ENCODE assay signal across 1 cellular context in the genomic region with DNA sequence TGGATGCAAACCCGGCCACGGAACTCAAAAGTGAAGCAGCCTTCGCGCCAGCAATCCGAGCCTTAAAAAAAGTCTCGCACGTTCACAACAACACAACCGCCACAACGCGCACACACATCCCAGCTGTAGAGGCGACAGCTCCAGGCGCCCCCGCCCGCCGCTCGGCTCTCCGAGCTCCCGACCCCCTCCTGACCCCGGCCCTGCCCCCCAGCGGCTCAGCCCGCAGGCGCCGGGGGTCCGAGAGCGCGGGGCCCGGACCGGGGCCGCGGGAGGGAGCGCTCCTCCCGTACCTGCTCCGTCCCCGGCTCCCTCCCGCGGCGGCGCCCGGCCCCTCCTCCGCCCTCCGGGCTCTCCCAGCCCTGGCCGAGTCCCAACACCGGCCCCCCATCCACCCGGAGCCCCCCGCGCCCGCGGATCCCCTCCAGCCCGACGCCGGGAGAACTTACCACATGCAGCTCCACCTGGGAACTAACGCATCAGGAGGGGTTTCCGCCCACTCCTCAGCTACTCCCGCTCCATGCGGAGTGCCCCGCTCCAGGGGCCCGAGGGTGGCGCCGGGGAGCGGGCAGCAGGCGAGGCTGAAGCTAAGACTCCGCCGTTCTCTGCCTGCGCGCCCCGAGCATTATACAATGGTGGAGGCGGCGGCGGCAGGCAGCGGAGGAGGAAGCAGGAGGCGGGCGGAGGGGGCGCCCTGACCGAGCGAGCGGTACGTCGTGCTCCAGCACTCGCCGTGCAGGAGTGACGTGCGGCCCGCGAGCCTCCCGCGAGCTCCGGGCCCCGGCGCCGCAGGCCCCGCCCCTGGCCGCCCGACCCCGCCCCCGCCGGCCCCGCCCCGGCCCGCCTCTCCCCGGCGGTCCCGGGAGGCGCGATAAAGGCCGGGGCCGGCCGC.
TF ChIP-seq lines count a peak whose summit lies in the region.

A gene with protein sequence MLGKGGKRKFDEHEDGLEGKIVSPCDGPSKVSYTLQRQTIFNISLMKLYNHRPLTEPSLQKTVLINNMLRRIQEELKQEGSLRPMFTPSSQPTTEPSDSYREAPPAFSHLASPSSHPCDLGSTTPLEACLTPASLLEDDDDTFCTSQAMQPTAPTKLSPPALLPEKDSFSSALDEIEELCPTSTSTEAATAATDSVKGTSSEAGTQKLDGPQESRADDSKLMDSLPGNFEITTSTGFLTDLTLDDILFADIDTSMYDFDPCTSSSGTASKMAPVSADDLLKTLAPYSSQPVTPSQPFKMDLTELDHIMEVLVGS (minus strand): TSS at position 740 of the 889 bp plus-strand sequence. CDS start 17,042 bp downstream, outside the sequence.

TF ChIP-seq in HepG2, 621 proteins besides CTCF, POLR2A, EP300 and RAD21 (continued from another document):
- TF ChIP-seq, protein P1, sequence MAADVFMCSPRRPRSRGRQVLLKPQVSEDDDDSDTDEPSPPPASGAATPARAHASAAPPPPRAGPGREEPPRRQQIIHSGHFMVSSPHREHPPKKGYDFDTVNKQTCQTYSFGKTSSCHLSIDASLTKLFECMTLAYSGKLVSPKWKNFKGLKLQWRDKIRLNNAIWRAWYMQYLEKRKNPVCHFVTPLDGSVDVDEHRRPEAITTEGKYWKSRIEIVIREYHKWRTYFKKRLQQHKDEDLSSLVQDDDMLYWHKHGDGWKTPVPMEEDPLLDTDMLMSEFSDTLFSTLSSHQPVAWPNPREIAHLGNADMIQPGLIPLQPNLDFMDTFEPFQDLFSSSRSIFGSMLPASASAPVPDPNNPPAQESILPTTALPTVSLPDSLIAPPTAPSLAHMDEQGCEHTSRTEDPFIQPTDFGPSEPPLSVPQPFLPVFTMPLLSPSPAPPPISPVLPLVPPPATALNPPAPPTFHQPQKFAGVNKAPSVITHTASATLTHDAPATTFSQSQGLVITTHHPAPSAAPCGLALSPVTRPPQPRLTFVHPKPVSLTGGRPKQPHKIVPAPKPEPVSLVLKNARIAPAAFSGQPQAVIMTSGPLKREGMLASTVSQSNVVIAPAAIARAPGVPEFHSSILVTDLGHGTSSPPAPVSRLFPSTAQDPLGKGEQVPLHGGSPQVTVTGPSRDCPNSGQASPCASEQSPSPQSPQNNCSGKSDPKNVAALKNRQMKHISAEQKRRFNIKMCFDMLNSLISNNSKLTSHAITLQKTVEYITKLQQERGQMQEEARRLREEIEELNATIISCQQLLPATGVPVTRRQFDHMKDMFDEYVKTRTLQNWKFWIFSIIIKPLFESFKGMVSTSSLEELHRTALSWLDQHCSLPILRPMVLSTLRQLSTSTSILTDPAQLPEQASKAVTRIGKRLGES (CRISPR knock-in tag; IDR thresholded peaks at IDR 0.05; ENCODE audit: borderline replicate concordance) = 0 out of 2 replicates have a peak, but pooled peaks have one; percentile 29
- peak; percentile 70; the same call in 1 of the 2 replicates for TF ChIP-seq ZNF562 (CRISPR knock-in tag; IDR thresholded peaks at IDR 0.05; ENCODE audit: borderline replicate concordance)
- 0 out of 2 replicates have a peak, but pooled peaks have one; percentile 31 for TF ChIP-seq ZNF335 (CRISPR knock-in tag; IDR thresholded peaks at IDR 0.05)
- TF ChIP-seq MEIS1 (CRISPR knock-in tag; IDR thresholded peaks at IDR 0.05; ENCODE audit: borderline replicate concordance) = no peak
- TF ChIP-seq TARDBP (CRISPR knock-in tag; IDR thresholded peaks at IDR 0.05) = 0 out of 2 replicates have a peak, but pooled peaks have one; percentile 4
- TF ChIP-seq, protein P2, sequence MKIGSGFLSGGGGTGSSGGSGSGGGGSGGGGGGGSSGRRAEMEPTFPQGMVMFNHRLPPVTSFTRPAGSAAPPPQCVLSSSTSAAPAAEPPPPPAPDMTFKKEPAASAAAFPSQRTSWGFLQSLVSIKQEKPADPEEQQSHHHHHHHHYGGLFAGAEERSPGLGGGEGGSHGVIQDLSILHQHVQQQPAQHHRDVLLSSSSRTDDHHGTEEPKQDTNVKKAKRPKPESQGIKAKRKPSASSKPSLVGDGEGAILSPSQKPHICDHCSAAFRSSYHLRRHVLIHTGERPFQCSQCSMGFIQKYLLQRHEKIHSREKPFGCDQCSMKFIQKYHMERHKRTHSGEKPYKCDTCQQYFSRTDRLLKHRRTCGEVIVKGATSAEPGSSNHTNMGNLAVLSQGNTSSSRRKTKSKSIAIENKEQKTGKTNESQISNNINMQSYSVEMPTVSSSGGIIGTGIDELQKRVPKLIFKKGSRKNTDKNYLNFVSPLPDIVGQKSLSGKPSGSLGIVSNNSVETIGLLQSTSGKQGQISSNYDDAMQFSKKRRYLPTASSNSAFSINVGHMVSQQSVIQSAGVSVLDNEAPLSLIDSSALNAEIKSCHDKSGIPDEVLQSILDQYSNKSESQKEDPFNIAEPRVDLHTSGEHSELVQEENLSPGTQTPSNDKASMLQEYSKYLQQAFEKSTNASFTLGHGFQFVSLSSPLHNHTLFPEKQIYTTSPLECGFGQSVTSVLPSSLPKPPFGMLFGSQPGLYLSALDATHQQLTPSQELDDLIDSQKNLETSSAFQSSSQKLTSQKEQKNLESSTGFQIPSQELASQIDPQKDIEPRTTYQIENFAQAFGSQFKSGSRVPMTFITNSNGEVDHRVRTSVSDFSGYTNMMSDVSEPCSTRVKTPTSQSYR (CRISPR knock-in tag; IDR thresholded peaks at IDR 0.05; ENCODE audit: borderline replicate concordance) = peak; percentile 55; the same call in 1 of the 2 replicates
- no peak for TF ChIP-seq SOX13 (IDR thresholded peaks at IDR 0.05)
- peak in 1 of 2 experiments; percentile 22; a peak in 1 of 4 replicates for TF ChIP-seq SOX13 (CRISPR knock-in tag; conservative IDR thresholded peaks at IDR 0.05 in 1 of 2, IDR thresholded peaks at IDR 0.05 in 1 of 2)
- peak; percentile 8; the same call in 1 of the 2 replicates for TF ChIP-seq ZNF317 (CRISPR knock-in tag; IDR thresholded peaks at IDR 0.05)
- no peak for TF ChIP-seq ZNF124 (CRISPR knock-in tag; IDR thresholded peaks at IDR 0.05)
